8 cellular contexts compared by ENCODE assay signal in the genomic region with DNA sequence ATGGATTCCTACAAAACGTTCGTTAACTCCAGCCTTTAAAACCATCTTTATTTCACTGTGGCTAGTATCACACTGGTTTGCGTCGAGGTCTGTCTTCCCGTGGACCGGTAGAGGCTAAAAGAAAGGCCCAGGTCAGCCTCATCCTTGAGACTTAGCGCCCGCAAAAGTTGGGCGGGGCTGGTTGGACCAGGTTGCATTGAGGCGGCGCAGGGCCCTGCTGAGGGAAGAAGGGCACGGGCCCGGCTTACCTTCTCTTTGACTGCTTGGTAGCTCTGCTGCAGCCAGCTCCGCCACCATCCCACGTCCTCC. TPM values are rescaled to one million over a fixed set of nuclear protein-coding genes. Genes with fewer than 3 reads are reported as not detected.
DNase-seq lines count a peak whose midpoint lies in the region; ATAC-seq and TF ChIP-seq lines count a peak whose summit lies in the region.

No MANE protein-coding gene starts in this region.

- H3K27ac ChIP-seq in Panc1 (ENCODE audit: low read length) (peak overlapping the region; percentile 82), liver (ENCODE audit: low read depth in 1 of 2, low read length in 2 of 2) (peak overlapping the region; percentile 93 to 98)

- H3K9me3 Mint-ChIP-seq in stimulated activated naive CD8-positive, alpha-beta T cell treated with anti-CD3 and anti-CD28 coated beads, Interleukin-15, amount 100 ng/mL, for 72 hours = peaks cover 0 to 7% of the 10 kb centered on the region in 2 donors

- H3K4me1 Mint-ChIP-seq in stimulated activated naive CD8-positive, alpha-beta T cell treated with anti-CD3 and anti-CD28 coated beads, Interleukin-15, amount 100 ng/mL, for 72 hours = peaks cover 27% of the 10 kb centered on the region

- no peaks in the 10 kb centered on the region for H3K9me3 ChIP-seq in Panc1 (ENCODE audit: control insufficient read depth, insufficient read depth, low read depth, low read length)
- no peaks in the 10 kb centered on the region for H3K9me3 ChIP-seq in liver (ENCODE audit: control insufficient read depth in 4 of 4, low read length in 3 of 4)

- peak overlapping the region; percentile 99 for H3K27ac Mint-ChIP-seq in stimulated activated naive CD8-positive, alpha-beta T cell treated with anti-CD3 and anti-CD28 coated beads, Interleukin-15, amount 100 ng/mL, for 72 hours

- in situ Hi-C loops in Panc1 (cut with HindIII; ENCODE audit: low pct_unique_long_range_greater_than_20kb, low sequenced_read_pairs) = no loop called here

- H3K27me3 Mint-ChIP-seq in stimulated activated naive CD8-positive, alpha-beta T cell treated with anti-CD3 and anti-CD28 coated beads, Interleukin-15, amount 100 ng/mL, for 72 hours = no peaks in the 10 kb centered on the region

- H3K4me3 Mint-ChIP-seq in stimulated activated naive CD8-positive, alpha-beta T cell treated with anti-CD3 and anti-CD28 coated beads, Interleukin-15, amount 100 ng/mL, for 72 hours = peak overlapping the region; percentile 99

- H3K4me1 ChIP-seq in Panc1 (ENCODE audit: control insufficient read depth, insufficient read depth, low read length) (peaks cover 8% of the 10 kb centered on the region; the same call in 1 of the 2 replicates), liver (ENCODE audit: control insufficient read depth in 4 of 4, insufficient read depth in 4 of 4, low read length in 3 of 4) (peaks cover 3 to 22% (median 17%) of the 10 kb centered on the region in 4 donors)

- H3K27me3 ChIP-seq in Panc1 (ENCODE audit: control insufficient read depth, insufficient read depth, low read length) = no peaks in the 10 kb centered on the region
- H3K27me3 ChIP-seq in liver (ENCODE audit: control insufficient read depth in 4 of 4, insufficient read depth in 4 of 4, low read length in 3 of 4) = no peaks in the 10 kb centered on the region

- peak; percentile 70 for ATAC-seq in Panc1
- ATAC-seq in stimulated activated naive CD8-positive, alpha-beta T cell treated with anti-CD3 and anti-CD28 coated beads, Interleukin-15, amount 100 ng/mL, for 72 hours = peak; percentile 15

- DNase-seq in GM12865 (ENCODE audit: low read depth) (peak; percentile 35), HFF-Myc (ENCODE audit: extremely low read depth, low read depth) (no peak), Panc1 (ENCODE audit: low read depth, low spot score) (no peak), cardiac fibroblast (ENCODE audit: low read depth in 2 of 2) (no peak), GF-D8 (lab: John Stamatoyannopoulos, UW) (no peak), epidermal melanocyte (ENCODE audit: insufficient read length, low spot score) (no peak)
- DNase-seq in stimulated activated naive CD8-positive, alpha-beta T cell treated with anti-CD3 and anti-CD28 coated beads, Interleukin-15, amount 100 ng/mL, for 72 hours = no peak

- peak overlapping the region; percentile 76 for H3K4me3 ChIP-seq in GM12865 (ENCODE audit: low read depth, low read length)
- peak overlapping the region; percentile 71 for H3K4me3 ChIP-seq in HFF-Myc (replicated peaks; ENCODE audit: low read depth, low read length)
- H3K4me3 ChIP-seq in Panc1 (ENCODE audit: low read depth in 2 of 2, low read length in 2 of 2) = peak overlapping the region; percentile 76 to 94
- peak overlapping the region; percentile 74 to 94 for H3K4me3 ChIP-seq in cardiac fibroblast (replicated peaks in 1 of 2; ENCODE audit: low read depth in 2 of 2, low read length in 2 of 2)
- peak overlapping the region; percentile 63 to 87 (median 82) for H3K4me3 ChIP-seq in liver (ENCODE audit: low read depth in 1 of 3, low read length in 3 of 3)

- BruUV-seq in Panc1 (replicated peaks; lab: Mats Ljungman, UMichigan) = no TSS peak

- TF ChIP-seq CTCF in GM12865 (IDR thresholded peaks at IDR 0.05; ENCODE audit: insufficient read depth, low read depth, low read length, missing control alignments) (no peak), HFF-Myc (IDR thresholded peaks at IDR 0.05; ENCODE audit: low read depth, low read length, missing control alignments) (no peak), Panc1 (IDR thresholded peaks at IDR 0.05) (no peak), cardiac fibroblast (IDR thresholded peaks at IDR 0.05; ENCODE audit: low read depth, low read length) (no peak), liver (IDR thresholded peaks at IDR 0.05; ENCODE audit: low read depth, low read length, missing input control) (no peak)

- intact Hi-C loops in Panc1 (cut with micrococcal nuclease; ENCODE audit: unreplicated experiment) = no loop called here

- WGBS in liver = 3% methylated on average over 15 of the region's 15 CpGs

- CTCF ChIA-PET in Panc1 (lab: Charles Lee) = interaction anchor here (0.5 kb wide), 1 partner anchor 376 kb away, joined by 6 read pairs; no protein-coding TSS in a partner anchor

- H3K36me3 ChIP-seq in Panc1 (ENCODE audit: control insufficient read depth, insufficient read depth, low read length) (no peaks in the 10 kb centered on the region), liver (ENCODE audit: control insufficient read depth in 4 of 4, insufficient read depth in 3 of 4, low read depth in 1 of 4, low read length in 3 of 4) (peaks cover 3 to 21% (median 13%) of the 10 kb centered on the region in 4 donors)

- no peak for TF ChIP-seq RAD21 in liver (IDR thresholded peaks at IDR 0.05)

- peak overlapping the region; percentile 69 to 93 for H3K9ac ChIP-seq in liver (ENCODE audit: low read depth in 1 of 2, low read length in 2 of 2)

- POLR2A ChIA-PET in Panc1 (lab: Charles Lee) = no interaction called here

TF ChIP-seq in liver, 16 proteins besides CTCF, POLR2A, EP300 and RAD21:
- TF ChIP-seq EGR1 (IDR thresholded peaks at IDR 0.05; ENCODE audit: low read depth in 2 of 2) (no peak), TAF1 (conservative IDR thresholded peaks at IDR 0.05) (no peak), HNF4G (IDR thresholded peaks at IDR 0.05) (no peak), YY1 (IDR thresholded peaks at IDR 0.05) (no peak), REST (IDR thresholded peaks at IDR 0.05) (no peak), NR2F2 (IDR thresholded peaks at IDR 0.05) (no peak)

RNA-seq across cellular contexts. Expression of gene BSDC1, which starts 0.5 kb away (rescaled TPM):
- total RNA-seq in Panc1 (2021; ENCODE audit: unreplicated experiment) = 64.9 TPM
- polyA plus RNA-seq in Panc1 (2012; ENCODE audit: insufficient read length) = 58.6 TPM
- 10 to 100 TPM; 62.5 to 65.9 TPM for total RNA-seq in liver
- 10 to 100 TPM; 40.0 to 41.4 TPM for polyA plus RNA-seq in liver

RNA-seq across cellular contexts. Expression of gene TSSK3, which starts 31.4 kb away (rescaled TPM):
- total RNA-seq in Panc1 (2021; ENCODE audit: unreplicated experiment) = 3.6 TPM
- 1.3 TPM for polyA plus RNA-seq in Panc1 (2012; ENCODE audit: insufficient read length)
- total RNA-seq in liver = under 1 TPM in 1 of 2 donors, not detected in 1; 0.50 TPM
- under 1 TPM in 1 of 2 donors, not detected in 1; 0.14 TPM for polyA plus RNA-seq in liver

RNA-seq across cellular contexts. Expression of gene FAM229A, which starts 31.5 kb away (rescaled TPM):
- 6.7 TPM for total RNA-seq in Panc1 (2021; ENCODE audit: unreplicated experiment)
- 7.8 TPM for polyA plus RNA-seq in Panc1 (2012; ENCODE audit: insufficient read length)
- total RNA-seq in liver = 1 to 10 TPM; 2.4 to 3.3 TPM
- 1 to 10 TPM; 1.6 to 1.8 TPM for polyA plus RNA-seq in liver

RNA-seq across cellular contexts. Expression of gene MARCKSL1, which starts 57.8 kb away (rescaled TPM):
- total RNA-seq in Panc1 (2021; ENCODE audit: unreplicated experiment) = 176 TPM
- 307 TPM for polyA plus RNA-seq in Panc1 (2012; ENCODE audit: insufficient read length)
- total RNA-seq in liver = 10 to 100 TPM; 13.0 to 20.3 TPM
- polyA plus RNA-seq in liver = 10 to 100 TPM; 16.6 to 29.5 TPM
